1 cellular context compared by ENCODE assay signal in genomic region chr11:10655227-10655626, GRCh38.
TF ChIP-seq lines count a peak whose summit lies in the region.

No MANE protein-coding gene starts in this region.

TF ChIP-seq in WTC11, 78 proteins besides CTCF, POLR2A, EP300 and RAD21 (continued from another document):
- no peak for TF ChIP-seq PREB (CRISPR knock-in tag; IDR thresholded peaks at IDR 0.05; ENCODE audit: borderline replicate concordance)
- TF ChIP-seq AR (CRISPR knock-in tag; IDR thresholded peaks at IDR 0.05), result no peak
- no peak for TF ChIP-seq ZNF671 (CRISPR knock-in tag; IDR thresholded peaks at IDR 0.05)
- TF ChIP-seq ZNF121 (CRISPR knock-in tag; IDR thresholded peaks at IDR 0.05), result no peak
- no peak for TF ChIP-seq ETV6 (CRISPR knock-in tag; IDR thresholded peaks at IDR 0.05)
- no peak for TF ChIP-seq ARID4B (CRISPR knock-in tag; IDR thresholded peaks at IDR 0.05; ENCODE audit: borderline replicate concordance)
- TF ChIP-seq OVOL2 (CRISPR knock-in tag; IDR thresholded peaks at IDR 0.05; ENCODE audit: borderline replicate concordance), result no peak
- no peak for TF ChIP-seq ATF3 (CRISPR knock-in tag; conservative IDR thresholded peaks at IDR 0.05)
- TF ChIP-seq ZNF416 (CRISPR knock-in tag; IDR thresholded peaks at IDR 0.05), result no peak
- no peak for TF ChIP-seq HMGXB4 (CRISPR knock-in tag; IDR thresholded peaks at IDR 0.05)
